In genomic region chr19:48321372-48321621, GRCh38 we compare ENCODE assay signal across 8 cellular contexts. TPM values are rescaled to one million over a fixed set of nuclear protein-coding genes. Genes with fewer than 3 reads are reported as not detected.
A peak's percentile ranks its signal among the peaks of the same experiment; 100 is the strongest.
DNase-seq lines count a peak whose midpoint lies in the region; ATAC-seq and TF ChIP-seq lines count a peak whose summit lies in the region.

No MANE protein-coding gene starts in this region.

- H3F3A ChIP-seq in GM23248 (ENCODE audit: insufficient read depth) = peaks cover 28% of the 10 kb centered on the region
- H3F3A ChIP-seq in MM.1S (ENCODE audit: insufficient read depth, low read length) = peaks cover 4% of the 10 kb centered on the region

- peak overlapping the region; percentile 83 for H3K27ac Mint-ChIP-seq in Calu3 (ENCODE audit: unreplicated experiment)

- H3K4me3 Mint-ChIP-seq in Calu3 (ENCODE audit: low read depth, unreplicated experiment) = peak overlapping the region; percentile 79

- no peaks in the 10 kb centered on the region for H3K9me3 Mint-ChIP-seq in Calu3 (ENCODE audit: low read depth, unreplicated experiment)

- peaks cover 53% of the 10 kb centered on the region for H3K4me1 Mint-ChIP-seq in Calu3 (ENCODE audit: low read depth, unreplicated experiment)

- no TSS peak for BruUV-seq in Calu3 (replicated peaks; lab: Mats Ljungman, UMichigan)

- no peaks in the 10 kb centered on the region for H4K20me1 ChIP-seq in GM23248 (ENCODE audit: insufficient read depth)
- H4K20me1 ChIP-seq in MM.1S (ENCODE audit: insufficient read depth, low read length) = no peaks in the 10 kb centered on the region

- DNase-seq in Calu3 (peak; percentile 98), GM23248 (peak; percentile 94), MM.1S (peak; percentile 97), SIG-M5 (lab: John Stamatoyannopoulos, UW) (peak; percentile 83), activated gamma-delta T cell treated with Interleukin-2 at 50 U/mL for 16 hours (peak; percentile 98), foreskin keratinocyte (peak; percentile 66 to 86), occipital lobe (lab: John Stamatoyannopoulos, UW) (peak; percentile 54)

- H3K27ac ChIP-seq in GM23248 (peak overlapping the region; percentile 94), MM.1S (ENCODE audit: low read length) (peak overlapping the region; percentile 91), foreskin keratinocyte (peak overlapping the region; percentile 53), temporal lobe (ENCODE audit: low read depth, low read length) (peak overlapping the region; percentile 96)

- H3K36me3 Mint-ChIP-seq in Calu3 (ENCODE audit: insufficient read depth, unreplicated experiment) = peaks cover 50% of the 10 kb centered on the region

- WGBS in GM23248 (ENCODE audit: low coverage in 1 of 2, low lambda C conversion rate in 2 of 2, missing lambda C conversion rate in 2 of 2), 2 experiments = 1 to 6% methylated on average over 9 to 22 of the region's 22 CpGs

- peak overlapping the region; percentile 74 for H3K4me2 ChIP-seq in GM23248 (ENCODE audit: unreplicated experiment)
- peak overlapping the region; percentile 95 for H3K4me2 ChIP-seq in MM.1S (ENCODE audit: low read depth, low read length)

- no peaks in the 10 kb centered on the region for H3K9me2 ChIP-seq in GM23248 (ENCODE audit: insufficient read depth)
- no peaks in the 10 kb centered on the region for H3K9me2 ChIP-seq in MM.1S (replicated peaks; ENCODE audit: insufficient read depth, low read length)

- no peak for TF ChIP-seq CTCF in Calu3 (IDR thresholded peaks at IDR 0.05; ENCODE audit: unreplicated experiment)
- TF ChIP-seq CTCF in MM.1S (IDR thresholded peaks at IDR 0.05; ENCODE audit: low read length) = no peak
- no peak for TF ChIP-seq CTCF in foreskin keratinocyte (conservative IDR thresholded peaks at IDR 0.05)

- no peaks in the 10 kb centered on the region for H3K9me3 ChIP-seq in GM23248 (ENCODE audit: low read depth)
- no peaks in the 10 kb centered on the region for H3K9me3 ChIP-seq in MM.1S (replicated peaks; ENCODE audit: insufficient read depth, low read length)

- in situ Hi-C loops in GM23248 (cut with MboI) = no loop called here

- H3K27me3 Mint-ChIP-seq in Calu3 (ENCODE audit: unreplicated experiment) = peaks cover 16% of the 10 kb centered on the region

- H3K27me3 ChIP-seq in GM23248 (replicated peaks; ENCODE audit: insufficient read depth) = no peaks in the 10 kb centered on the region
- H3K27me3 ChIP-seq in MM.1S (replicated peaks; ENCODE audit: insufficient read depth, low read length) = no peaks in the 10 kb centered on the region
- no peaks in the 10 kb centered on the region for H3K27me3 ChIP-seq in foreskin keratinocyte

- CTCF ChIA-PET in Calu3 (lab: Charles Lee) = interaction anchor here (0.6 to 4.9 kb wide), 14 partner anchors 8 to 291 kb away, joined by 3 to 159 read pairs (median 4); no protein-coding TSS in a partner anchor

- intact Hi-C loops in Calu3 (cut with micrococcal nuclease; ENCODE audit: unreplicated experiment) = no loop called here

- H3K79me2 ChIP-seq in GM23248 (ENCODE audit: insufficient read depth) = peaks cover 8% of the 10 kb centered on the region
- H3K79me2 ChIP-seq in MM.1S (ENCODE audit: low read length) = no peaks in the 10 kb centered on the region

- H3K36me3 ChIP-seq in GM23248 (ENCODE audit: low read depth) (no peaks in the 10 kb centered on the region), MM.1S (replicated peaks; ENCODE audit: insufficient read depth, low read length) (no peaks in the 10 kb centered on the region)

- ATAC-seq in foreskin keratinocyte = peak; percentile 69

- H3K9ac ChIP-seq in GM23248 = peak overlapping the region; percentile 87
- H3K9ac ChIP-seq in MM.1S (ENCODE audit: low read length) = peak overlapping the region; percentile 86

- H2AFZ ChIP-seq in GM23248 = peak overlapping the region; percentile 86
- H2AFZ ChIP-seq in MM.1S (ENCODE audit: low read length) = peak overlapping the region; percentile 82

- H3K4me3 ChIP-seq in GM23248 (peak overlapping the region; percentile 70), MM.1S (ENCODE audit: low read length) (peak overlapping the region; percentile 68)

- H3K4me1 ChIP-seq in GM23248 (ENCODE audit: insufficient read depth) (peaks cover 23% of the 10 kb centered on the region), MM.1S (ENCODE audit: low read length) (peaks cover 28% of the 10 kb centered on the region), foreskin keratinocyte (peaks cover 6% of the 10 kb centered on the region)

RNA-seq across cellular contexts. Expression of gene EMP3, which starts 4.1 kb away (rescaled TPM):
- 27.5 and 29.5 TPM in 2 replicates for total RNA-seq in Calu3 (2022)
- 165 and 196 TPM in 2 replicates for total RNA-seq in GM23248 (2014; rRNA removed; shearing (Covaris generic))
- polyA plus RNA-seq in GM23248 (2016; fragmentation: Nextera tagmentation; extraction: Ambion mirVana) = 716 and 742 TPM in 2 replicates
- total RNA-seq in foreskin keratinocyte = 191 and 218 TPM in 2 replicates
- 337 and 424 TPM in 2 replicates for polyA plus RNA-seq in foreskin keratinocyte
- total RNA-seq in occipital lobe = 7.0 TPM
- total RNA-seq in temporal lobe = 1.7 TPM

RNA-seq across cellular contexts. Expression of gene TMEM143, which starts 42.4 kb away (rescaled TPM):
- total RNA-seq in Calu3 (2022) = 10.4 and 14.8 TPM in 2 replicates
- 7.6 and 27.1 TPM in 2 replicates for total RNA-seq in GM23248 (2014; rRNA removed; shearing (Covaris generic))
- 8.6 and 9.9 TPM in 2 replicates for polyA plus RNA-seq in GM23248 (2016; fragmentation: Nextera tagmentation; extraction: Ambion mirVana)
- 2.6 and 2.8 TPM in 2 replicates for total RNA-seq in foreskin keratinocyte
- polyA plus RNA-seq in foreskin keratinocyte = 3.7 and 4.0 TPM in 2 replicates
- total RNA-seq in occipital lobe = 3.9 TPM
- 3.2 TPM for total RNA-seq in temporal lobe

RNA-seq across cellular contexts. Expression of gene SYNGR4, which starts 42.9 kb away (rescaled TPM):
- total RNA-seq in Calu3 (2022) (not detected in 2 replicates), foreskin keratinocyte (0.11 TPM in 1 of 2 replicates, not detected in the other), occipital lobe (not detected), temporal lobe (not detected)
- not detected in 2 replicates for total RNA-seq in GM23248 (2014; rRNA removed; shearing (Covaris generic))
- polyA plus RNA-seq in GM23248 (2016; fragmentation: Nextera tagmentation; extraction: Ambion mirVana) (not detected in 2 replicates), foreskin keratinocyte (not detected in 2 replicates)

RNA-seq across cellular contexts. Expression of gene ZNF114, which starts 51.4 kb away (rescaled TPM):
- total RNA-seq in Calu3 (2022) (0.69 and 0.78 TPM in 2 replicates), foreskin keratinocyte (1.1 and 1.8 TPM in 2 replicates), occipital lobe (4.8 TPM), temporal lobe (7.6 TPM)
- total RNA-seq in GM23248 (2014; rRNA removed; shearing (Covaris generic)) = 0.13 and 0.22 TPM in 2 replicates
- polyA plus RNA-seq in GM23248 (2016; fragmentation: Nextera tagmentation; extraction: Ambion mirVana) (not detected in 2 replicates), foreskin keratinocyte (0.60 and 0.70 TPM in 2 replicates)

Comparison
In these comparisons a context has a peak if more than half of its experiments do, and no peak if none do; other contexts are left out.
1. Peak in every context shown above with its lines: DNase-seq, ATAC-seq, H3K4me3 ChIP-seq and H3K27ac ChIP-seq.